ENCODE assay signal across 9 cellular contexts in genomic region chr5:179697543-179697942, GRCh38. TPM values are rescaled to one million over a fixed set of nuclear protein-coding genes. Genes with fewer than 3 reads are reported as not detected.
DNase-seq lines count a peak whose midpoint lies in the region; ATAC-seq, FAIRE-seq and TF ChIP-seq lines count a peak whose summit lies in the region.
"Not testable (repeated sequence)": the region's sequence is repeated elsewhere in the genome, so short reads cannot be mapped to it uniquely, and the experiment has no call there.
"Had no signal": no experiment of that assay in that cellular context is flagged by ENCODE, and none has a peak within 500 bp of the region (broad histone marks: within the 10 kb centered on the region; RNA-seq: fewer than 3 reads in every experiment).

No MANE protein-coding gene starts in this region.

- H3K9ac ChIP-seq in BLaER1 (peak overlapping the region; percentile 96), astrocyte (ENCODE audit: low read length) (peak overlapping the region; percentile 95)

- H3K27me3 ChIP-seq in BLaER1; WERI-Rb-1 (ENCODE audit: insufficient read depth, low read depth, severe bottlenecking); astrocyte (ENCODE audit: insufficient read depth, low read length); left lung; neutrophil: not testable (repeated sequence)

- not testable (repeated sequence) for TF ChIP-seq CTCF in WERI-Rb-1 (IDR thresholded peaks at IDR 0.05; ENCODE audit: low read depth, low read length); astrocyte (IDR thresholded peaks at IDR 0.05; ENCODE audit: insufficient read depth, low read depth, low read length); left lung (IDR thresholded peaks at IDR 0.05); neutrophil (IDR thresholded peaks at IDR 0.05)

- peak overlapping the region in 3 of 4 donors; percentile 94 to 99 (median 99) for H3K4me3 Mint-ChIP-seq in IgD-negative memory B cell
- H3K4me3 Mint-ChIP-seq in astrocyte (ENCODE audit: unreplicated experiment), result peak overlapping the region; percentile 100

- DNase-seq in WERI-Rb-1; astrocyte (ENCODE audit: low read depth); epithelial cell of prostate (ENCODE audit: low read depth, low spot score); left lung; substantia nigra (lab: John Stamatoyannopoulos, UW): not testable (repeated sequence)

- H3K36me3 ChIP-seq in BLaER1 (peaks cover 17% of the 10 kb centered on the region), left lung (peaks cover 0 to 12% of the 10 kb centered on the region in 2 donors)
- not testable (repeated sequence) for H3K36me3 ChIP-seq in WERI-Rb-1; astrocyte (ENCODE audit: insufficient read depth, low read length); neutrophil

- peaks cover 26 to 27% (median 26%) of the 10 kb centered on the region in 3 donors for H3K4me1 Mint-ChIP-seq in IgD-negative memory B cell
- H3K4me1 Mint-ChIP-seq in astrocyte (ENCODE audit: low read depth, unreplicated experiment), result not testable (repeated sequence)

- H3K4me2 ChIP-seq in BLaER1, result peak overlapping the region; percentile 89
- peak overlapping the region; percentile 92 for H3K4me2 ChIP-seq in astrocyte (ENCODE audit: low read length)

- H4K20me1 ChIP-seq in BLaER1, result peaks cover 36% of the 10 kb centered on the region
- H4K20me1 ChIP-seq in astrocyte (ENCODE audit: insufficient read depth, low read length), result peaks cover 33% of the 10 kb centered on the region

- peak overlapping the region; percentile 96 to 99 (median 99) for H3K27ac Mint-ChIP-seq in IgD-negative memory B cell
- peak overlapping the region; percentile 97 for H3K27ac Mint-ChIP-seq in astrocyte (ENCODE audit: unreplicated experiment)

- peaks cover 35% of the 10 kb centered on the region for H3K4me1 ChIP-seq in BLaER1
- H3K4me1 ChIP-seq in astrocyte (ENCODE audit: insufficient read depth, low read length), result not testable (repeated sequence)
- H3K4me1 ChIP-seq in left lung, result peaks cover 3 to 46% of the 10 kb centered on the region in 2 donors
- peaks cover 71 to 74% of the 10 kb centered on the region in 2 experiments for H3K4me1 ChIP-seq in neutrophil (ENCODE audit: control insufficient read depth in 1 of 2, insufficient read depth in 1 of 2, low read depth in 1 of 2, low read length in 1 of 2)

- FAIRE-seq in astrocyte (lab: Jason Lieb, UNC), result not testable (repeated sequence)

- not testable (repeated sequence) for H3K27me3 Mint-ChIP-seq in IgD-negative memory B cell; astrocyte (ENCODE audit: low read depth, unreplicated experiment)

- H3K9me3 Mint-ChIP-seq in IgD-negative memory B cell; astrocyte (ENCODE audit: unreplicated experiment): not testable (repeated sequence)

- H3K9me3 ChIP-seq in BLaER1; WERI-Rb-1 (ENCODE audit: severe bottlenecking); astrocyte (ENCODE audit: insufficient read depth, low read depth, low read length); left lung; neutrophil: not testable (repeated sequence)

- peaks cover 42% of the 10 kb centered on the region for H3K79me2 ChIP-seq in astrocyte (ENCODE audit: insufficient read depth, low read length)

- H3K27ac ChIP-seq in BLaER1 (peak overlapping the region; percentile 96), WERI-Rb-1 (peak overlapping the region; percentile 93), astrocyte (ENCODE audit: low read depth, low read length) (peak overlapping the region; percentile 96), epithelial cell of prostate (peak overlapping the region; percentile 89), left lung (peak overlapping the region; percentile 88 to 99), neutrophil (peak overlapping the region; percentile 97), substantia nigra (ENCODE audit: low read depth, low read length, poor library complexity, severe bottlenecking) (peak overlapping the region; percentile 91)

- H3K4me3 ChIP-seq in BLaER1 (peak overlapping the region; percentile 88), WERI-Rb-1 (ENCODE audit: low read depth, low read length) (peak overlapping the region; percentile 54), astrocyte (ENCODE audit: insufficient read depth, low read depth, low read length) (peak overlapping the region; percentile 75), left lung (peak overlapping the region; percentile 66 to 85), neutrophil (ENCODE audit: low read depth in 1 of 2, low read length in 1 of 2) (peak overlapping the region; percentile 88)

- intact Hi-C loops in left lung (cut with DNase I), result not testable (repeated sequence)

- H2AFZ ChIP-seq in astrocyte (ENCODE audit: low read depth, low read length), result not testable (repeated sequence)

- not testable (repeated sequence) for ATAC-seq in left lung

- not testable (repeated sequence) for H3K36me3 Mint-ChIP-seq in IgD-negative memory B cell; astrocyte (ENCODE audit: low read depth, unreplicated experiment)

RNA-seq across cellular contexts. Expression of gene CANX, which starts 1.2 kb away (rescaled TPM):
- polyA plus RNA-seq in IgD-negative memory B cell, result 147 TPM
- total RNA-seq in astrocyte, result 792 and 828 TPM in 2 replicates
- total RNA-seq in left lung, result 100 to 1,000 TPM; 577 to 872 TPM

RNA-seq across cellular contexts. Expression of gene CBY3, which starts 16.7 kb away (rescaled TPM):
- 0.64 TPM for polyA plus RNA-seq in IgD-negative memory B cell
- not detected in 2 replicates for total RNA-seq in astrocyte
- total RNA-seq in left lung, result not detected
- polyA plus RNA-seq: BJ had no signal

RNA-seq across cellular contexts. Expression of gene MAML1, which starts 35.1 kb away (rescaled TPM):
- polyA plus RNA-seq in IgD-negative memory B cell, result 4.7 TPM
- total RNA-seq in astrocyte (24.7 and 26.0 TPM in 2 replicates), left lung (10 to 100 TPM; 23.8 to 25.2 TPM)
